1 cellular context compared by ENCODE assay signal in genomic region chr16:30922960-30923535, GRCh38.
TF ChIP-seq lines count a peak whose summit lies in the region.

No MANE protein-coding gene starts in this region.

TF ChIP-seq in HepG2, 621 proteins besides CTCF, POLR2A, EP300 and RAD21 (continued from another document and continues in another):
- TF ChIP-seq ZNF800 (CRISPR knock-in tag; IDR thresholded peaks at IDR 0.05) = no peak
- peak; percentile 89 for TF ChIP-seq CSRNP1 (CRISPR knock-in tag; IDR thresholded peaks at IDR 0.05)
- TF ChIP-seq MNT (IDR thresholded peaks at IDR 0.05) = peak; percentile 54
- TF ChIP-seq AKAP8 (CRISPR knock-in tag; IDR thresholded peaks at IDR 0.05) = 0 out of 2 replicates have a peak, but pooled peaks have one; percentile 45
- TF ChIP-seq ZNF652 (CRISPR knock-in tag; IDR thresholded peaks at IDR 0.05; ENCODE audit: borderline replicate concordance, low read depth) = 0 out of 2 replicates have a peak, but pooled peaks have one; percentile 37
- TF ChIP-seq TSC22D2 (CRISPR knock-in tag; IDR thresholded peaks at IDR 0.05; ENCODE audit: borderline replicate concordance) = peak; percentile 88; the same call in 1 of the 2 replicates
- peak; percentile 16; the same call in 1 of the 2 replicates for TF ChIP-seq ZSCAN31 (CRISPR knock-in tag; IDR thresholded peaks at IDR 0.05; ENCODE audit: low read depth)
- TF ChIP-seq ZNF317 (CRISPR knock-in tag; IDR thresholded peaks at IDR 0.05) = peak; percentile 64; the same call in 1 of the 2 replicates
- 0 out of 2 replicates have a peak, but pooled peaks have one; percentile 14 for TF ChIP-seq ZNF124 (CRISPR knock-in tag; IDR thresholded peaks at IDR 0.05)
- peak; percentile 63 for TF ChIP-seq SRSF1 (optimal IDR thresholded peaks at IDR 0.05; ENCODE audit: low read depth, low read length)
- TF ChIP-seq ZSCAN29 (CRISPR knock-in tag; conservative IDR thresholded peaks at IDR 0.05) = peak; percentile 20; the same call in 1 of the 2 replicates
- peak; percentile 62 for TF ChIP-seq POLR2AphosphoS5 (IDR thresholded peaks at IDR 0.05; ENCODE audit: low read depth, low read length)
- TF ChIP-seq FOXP1 (IDR thresholded peaks at IDR 0.05) = no peak
- TF ChIP-seq FOXP1 (CRISPR knock-in tag; IDR thresholded peaks at IDR 0.05) = no peak
- TF ChIP-seq ZNF607 (CRISPR knock-in tag; IDR thresholded peaks at IDR 0.05; ENCODE audit: borderline replicate concordance) = no peak
- TF ChIP-seq MAF1 (CRISPR knock-in tag; IDR thresholded peaks at IDR 0.05; ENCODE audit: borderline replicate concordance) = peak; percentile 23; the same call in 1 of the 2 replicates
- no peak for TF ChIP-seq SP1 (IDR thresholded peaks at IDR 0.05)
- TF ChIP-seq SP1 (CRISPR knock-in tag; IDR thresholded peaks at IDR 0.05) = peak; percentile 99
- peak; percentile 79; the same call in 1 of the 2 replicates for TF ChIP-seq PRDM10 (CRISPR knock-in tag; IDR thresholded peaks at IDR 0.05; ENCODE audit: low read depth)
- TF ChIP-seq ZBTB49 (CRISPR knock-in tag; IDR thresholded peaks at IDR 0.05; ENCODE audit: borderline replicate concordance) = peak; percentile 42; the same call in 1 of the 2 replicates
- peak; percentile 87 for TF ChIP-seq AHR (CRISPR knock-in tag; IDR thresholded peaks at IDR 0.05)
- TF ChIP-seq SRY (CRISPR knock-in tag; IDR thresholded peaks at IDR 0.05) = peak; percentile 91; the same call in 1 of the 2 replicates
- TF ChIP-seq NRL (CRISPR knock-in tag; IDR thresholded peaks at IDR 0.05; ENCODE audit: borderline replicate concordance) = no peak
- peak; percentile 87 for TF ChIP-seq GMEB2 (CRISPR knock-in tag; IDR thresholded peaks at IDR 0.05; ENCODE audit: low read depth)
- peak; percentile 65 for TF ChIP-seq TFE3 (CRISPR knock-in tag; IDR thresholded peaks at IDR 0.05)
- TF ChIP-seq ZSCAN5A (CRISPR knock-in tag; IDR thresholded peaks at IDR 0.05; ENCODE audit: borderline replicate concordance) = peak; percentile 94
- no peak for TF ChIP-seq KDM4B (CRISPR knock-in tag; IDR thresholded peaks at IDR 0.05)
- TF ChIP-seq TMF1 (CRISPR knock-in tag; IDR thresholded peaks at IDR 0.05; ENCODE audit: low read depth) = peak; percentile 88
- peak; percentile 84 for TF ChIP-seq ELF1 (CRISPR knock-in tag; IDR thresholded peaks at IDR 0.05)
- peak; percentile 89 for TF ChIP-seq GMEB1 (CRISPR knock-in tag; IDR thresholded peaks at IDR 0.05; ENCODE audit: borderline replicate concordance)
- 0 out of 2 replicates have a peak, but pooled peaks have one; percentile 16 for TF ChIP-seq TFAP4 (IDR thresholded peaks at IDR 0.05; ENCODE audit: borderline replicate concordance, low read depth)
- TF ChIP-seq MAX (IDR thresholded peaks at IDR 0.05) = peak; percentile 81
- TF ChIP-seq ZNF747 (CRISPR knock-in tag; IDR thresholded peaks at IDR 0.05; ENCODE audit: borderline replicate concordance) = peak; percentile 51; the same call in 1 of the 2 replicates
- no peak for TF ChIP-seq ZSCAN12 (CRISPR knock-in tag; IDR thresholded peaks at IDR 0.05)
- peak; percentile 81; the same call in 1 of the 3 replicates for TF ChIP-seq MXI1 (IDR thresholded peaks at IDR 0.05; ENCODE audit: borderline replicate concordance, low read depth, low read length)
- TF ChIP-seq FOSL2 (CRISPR knock-in tag; IDR thresholded peaks at IDR 0.05) = peak; percentile 16; the same call in 1 of the 2 replicates
